8 cellular contexts compared by ENCODE assay signal in genomic region chr19:3367572-3368440, GRCh38. TPM values are rescaled to one million over a fixed set of nuclear protein-coding genes. Genes with fewer than 3 reads are reported as not detected.
DNase-seq lines count a peak whose midpoint lies in the region; ATAC-seq and TF ChIP-seq lines count a peak whose summit lies in the region.

No MANE protein-coding gene starts in this region.

- CTCF ChIA-PET in activated CD8-positive, alpha-beta T cell treated with anti-CD3 and anti-CD28 coated beads, Interleukin-2, amount 10 ng/mL, durations not matched to agents 7 days and 5 days (lab: Charles Lee): no interaction called here
- CTCF ChIA-PET in HEK293T (lab: Yijun Ruan, JAX): no interaction called here

- WGBS in hepatocyte (ENCODE audit: low lambda C conversion rate, missing lambda C conversion rate): 33% methylated on average over 25 of the region's 27 CpGs

- H3K79me2 ChIP-seq in hepatocyte: peaks cover 34% of the 10 kb centered on the region

- no peak for ATAC-seq in activated CD8-positive, alpha-beta T cell treated with anti-CD3 and anti-CD28 coated beads, Interleukin-2, amount 10 ng/mL, durations not matched to agents 7 days and 5 days

- peak overlapping the region; percentile 96 for H3K4me2 ChIP-seq in hepatocyte

- peak overlapping the region; percentile 40 for H3K4me3 Mint-ChIP-seq in activated CD8-positive, alpha-beta T cell treated with anti-CD3 and anti-CD28 coated beads, Interleukin-2, amount 10 ng/mL, durations not matched to agents 7 days and 5 days

- no peaks in the 10 kb centered on the region for H3K36me3 Mint-ChIP-seq in activated CD8-positive, alpha-beta T cell treated with anti-CD3 and anti-CD28 coated beads, Interleukin-2, amount 10 ng/mL, durations not matched to agents 7 days and 5 days (ENCODE audit: low read depth)

- peaks cover 25% of the 10 kb centered on the region for H3K4me1 Mint-ChIP-seq in activated CD8-positive, alpha-beta T cell treated with anti-CD3 and anti-CD28 coated beads, Interleukin-2, amount 10 ng/mL, durations not matched to agents 7 days and 5 days (ENCODE audit: low read depth)

- no peak overlapping the region for H2AFZ ChIP-seq in hepatocyte

- H4K20me1 ChIP-seq in hepatocyte (ENCODE audit: insufficient read depth, poor library complexity, severe bottlenecking): peaks cover 4% of the 10 kb centered on the region

- H3K27ac Mint-ChIP-seq in activated CD8-positive, alpha-beta T cell treated with anti-CD3 and anti-CD28 coated beads, Interleukin-2, amount 10 ng/mL, durations not matched to agents 7 days and 5 days: no peak overlapping the region

- H3K27me3 Mint-ChIP-seq in activated CD8-positive, alpha-beta T cell treated with anti-CD3 and anti-CD28 coated beads, Interleukin-2, amount 10 ng/mL, durations not matched to agents 7 days and 5 days (ENCODE audit: low read depth): peaks cover 18% of the 10 kb centered on the region

- no peaks in the 10 kb centered on the region for H3K36me3 ChIP-seq in hepatocyte (replicated peaks; ENCODE audit: insufficient read depth, low read depth)

- no peaks in the 10 kb centered on the region for H3K9me3 Mint-ChIP-seq in activated CD8-positive, alpha-beta T cell treated with anti-CD3 and anti-CD28 coated beads, Interleukin-2, amount 10 ng/mL, durations not matched to agents 7 days and 5 days (ENCODE audit: insufficient read depth)

- H3K27me3 ChIP-seq in hepatocyte: peaks cover 78% of the 10 kb centered on the region

- POLR2A ChIA-PET in activated CD8-positive, alpha-beta T cell treated with anti-CD3 and anti-CD28 coated beads, Interleukin-2, amount 10 ng/mL, durations not matched to agents 7 days and 5 days (lab: Charles Lee): no interaction called here
- POLR2A ChIA-PET in HEK293T (lab: Yijun Ruan, JAX): no interaction called here

- H3K27ac ChIP-seq in hepatocyte: peak overlapping the region; percentile 92
- peak overlapping the region; percentile 61 for H3K27ac ChIP-seq in temporal lobe (ENCODE audit: low read depth, low read length)

- no peaks in the 10 kb centered on the region for H3K9me3 ChIP-seq in hepatocyte (ENCODE audit: low read depth)

- peaks cover 44% of the 10 kb centered on the region for H3K4me1 ChIP-seq in hepatocyte (ENCODE audit: insufficient read depth)

- TF ChIP-seq CTCF in hepatocyte (IDR thresholded peaks at IDR 0.05; ENCODE audit: poor library complexity): no peak

- H3K4me3 ChIP-seq in hepatocyte: no peak overlapping the region

- DNase-seq in NOMO-1 (lab: John Stamatoyannopoulos, UW; ENCODE audit: unreplicated experiment in 2 of 2) (peak; percentile 36 to 50), NOMO-1 treated with dmso at 0.1 percent for 144 hours (lab: John Stamatoyannopoulos, UW; ENCODE audit: unreplicated experiment) (no peak), hepatocyte (ENCODE audit: low spot score) (no peak), T-helper 9 cell (no peak), HEK293T (ENCODE audit: extremely low spot score) (no peak), NCI-H1694 treated with DMSO at 0.1 percent for 48 hours (lab: John Stamatoyannopoulos, UW) (no peak)
- DNase-seq in activated CD8-positive, alpha-beta T cell treated with anti-CD3 and anti-CD28 coated beads, Interleukin-2, amount 10 ng/mL, durations not matched to agents 7 days and 5 days: no peak

- no peaks in the 10 kb centered on the region for H3K9me2 ChIP-seq in hepatocyte (replicated peaks; ENCODE audit: insufficient read depth)

TF ChIP-seq in HEK293T, 16 proteins besides CTCF, POLR2A, EP300 and RAD21:
- TF ChIP-seq ZNF384 (IDR thresholded peaks at IDR 0.05) (no peak), CTBP1 (IDR thresholded peaks at IDR 0.05; ENCODE audit: borderline replicate concordance) (no peak), PKNOX1 (IDR thresholded peaks at IDR 0.05) (no peak), BHLHE40 (IDR thresholded peaks at IDR 0.05; ENCODE audit: borderline replicate concordance) (no peak), ARNT (IDR thresholded peaks at IDR 0.05) (no peak), FOXA1 (IDR thresholded peaks at IDR 0.05) (no peak), TARDBP (IDR thresholded peaks at IDR 0.05) (no peak), HDGF (IDR thresholded peaks at IDR 0.05; ENCODE audit: borderline replicate concordance) (no peak), ELF4 (IDR thresholded peaks at IDR 0.05) (no peak), FOXK2 (IDR thresholded peaks at IDR 0.05) (no peak), FOXM1 (IDR thresholded peaks at IDR 0.05; ENCODE audit: borderline replicate concordance) (no peak), SUZ12 (IDR thresholded peaks at IDR 0.05) (no peak)
TF ChIP-seq in HEK293T: peak in this region for 0.

RNA-seq across cellular contexts. Expression of gene NFIC, which starts 1.4 kb away (rescaled TPM):
- 10 to 100 TPM; 13.4 to 14.0 TPM for total RNA-seq in activated CD8-positive, alpha-beta T cell treated with anti-CD3 and anti-CD28 coated beads, Interleukin-2, amount 10 ng/mL, durations not matched to agents 7 days and 5 days
- total RNA-seq in hepatocyte (7.1 and 7.8 TPM in 2 replicates), temporal lobe (7.1 TPM)
- polyA plus RNA-seq in hepatocyte: 20.9 and 30.5 TPM in 2 replicates

Comparison
In these comparisons a context has a peak if more than half of its experiments do, and no peak if none do; other contexts are left out.
1. DNase-seq: peak in NOMO-1 (2 of 2); none in NOMO-1 treated with dmso at 0.1 percent for 144 hours (single experiment), activated CD8-positive, alpha-beta T cell treated with anti-CD3 and anti-CD28 coated beads, Interleukin-2, amount 10 ng/mL, durations not matched to agents 7 days and 5 days (single experiment), hepatocyte (single experiment), T-helper 9 cell (single experiment), HEK293T (single experiment) and NCI-H1694 treated with DMSO at 0.1 percent for 48 hours (single experiment).